In the genomic region with DNA sequence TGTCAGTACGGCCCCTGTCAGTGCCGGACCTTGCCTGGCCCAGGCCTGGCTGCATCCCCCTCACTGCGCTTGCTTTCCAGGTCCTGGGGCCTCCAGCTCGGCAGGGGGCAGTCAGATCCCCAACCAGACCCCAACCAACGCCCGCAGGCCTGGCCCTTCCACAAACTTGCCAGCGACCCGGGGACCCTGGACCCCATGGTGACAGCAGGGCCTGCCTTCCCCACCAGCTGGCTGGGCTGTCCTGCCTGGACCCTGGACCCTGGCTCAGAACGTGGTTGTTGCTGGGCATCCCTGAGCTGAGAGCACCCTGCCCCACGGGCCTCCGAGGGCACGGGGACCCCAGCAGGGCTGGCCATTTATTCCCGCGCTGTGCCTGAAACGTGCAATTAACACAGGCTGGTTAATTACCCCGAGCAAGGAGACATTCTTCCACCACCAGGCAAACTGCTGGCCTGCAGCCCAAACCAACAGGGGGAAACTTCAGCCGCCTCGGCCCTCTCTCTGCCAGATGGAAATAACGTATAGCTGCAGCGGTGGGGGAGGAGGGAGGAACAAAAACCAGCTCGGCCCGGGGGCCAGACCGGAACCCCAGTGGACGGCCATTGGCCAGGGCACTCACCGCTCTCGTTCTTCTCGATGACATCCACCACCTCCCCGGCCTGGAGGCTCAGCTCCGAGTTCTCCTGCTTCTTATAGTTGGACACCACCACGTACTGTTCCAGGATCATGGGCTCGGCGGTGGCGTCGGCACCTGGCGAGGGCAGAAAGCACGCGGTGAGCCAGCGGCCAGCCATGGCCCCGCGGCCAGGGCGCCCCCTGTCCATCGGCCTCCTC, we compare ENCODE assay signal across 1 cellular context.
TF ChIP-seq lines count a peak whose summit lies in the region.

No MANE protein-coding gene starts in this region.

TF ChIP-seq in HepG2, 621 proteins besides CTCF, POLR2A, EP300 and RAD21 (continued from another document and continues in another):
- no peak; the same call in 1 of the 2 replicates for TF ChIP-seq BRCA1 (CRISPR knock-in tag; IDR thresholded peaks at IDR 0.05)
- TF ChIP-seq PRPF4 (IDR thresholded peaks at IDR 0.05; ENCODE audit: low read depth, low read length, poor library complexity, severe bottlenecking) = no peak
- peak; percentile 54; the same call in 1 of the 2 replicates for TF ChIP-seq ZC3H4 (CRISPR knock-in tag; IDR thresholded peaks at IDR 0.05; ENCODE audit: borderline replicate concordance)
- TF ChIP-seq ZNF331 (CRISPR knock-in tag; IDR thresholded peaks at IDR 0.05) = peak; percentile 50; the same call in 1 of the 2 replicates
- TF ChIP-seq ZBTB3 (CRISPR knock-in tag; IDR thresholded peaks at IDR 0.05; ENCODE audit: borderline replicate concordance, low read depth) = 0 out of 2 replicates have a peak, but pooled peaks have one; percentile 20
- no peak for TF ChIP-seq ZNF460 (CRISPR knock-in tag; IDR thresholded peaks at IDR 0.05; ENCODE audit: borderline replicate concordance)
- TF ChIP-seq ZNF501 (CRISPR knock-in tag; IDR thresholded peaks at IDR 0.05) = peak; percentile 93
- no peak for TF ChIP-seq ZNF530 (CRISPR knock-in tag; IDR thresholded peaks at IDR 0.05; ENCODE audit: low read depth)
- TF ChIP-seq HMGXB4 (CRISPR knock-in tag; IDR thresholded peaks at IDR 0.05; ENCODE audit: borderline replicate concordance in 1 of 2, low read depth in 1 of 2) = peak; percentile 42 to 84; a peak in 3 of 4 replicates
- TF ChIP-seq MNT (IDR thresholded peaks at IDR 0.05) = 0 out of 2 replicates have a peak, but pooled peaks have one; percentile 8
- TF ChIP-seq, protein P1, sequence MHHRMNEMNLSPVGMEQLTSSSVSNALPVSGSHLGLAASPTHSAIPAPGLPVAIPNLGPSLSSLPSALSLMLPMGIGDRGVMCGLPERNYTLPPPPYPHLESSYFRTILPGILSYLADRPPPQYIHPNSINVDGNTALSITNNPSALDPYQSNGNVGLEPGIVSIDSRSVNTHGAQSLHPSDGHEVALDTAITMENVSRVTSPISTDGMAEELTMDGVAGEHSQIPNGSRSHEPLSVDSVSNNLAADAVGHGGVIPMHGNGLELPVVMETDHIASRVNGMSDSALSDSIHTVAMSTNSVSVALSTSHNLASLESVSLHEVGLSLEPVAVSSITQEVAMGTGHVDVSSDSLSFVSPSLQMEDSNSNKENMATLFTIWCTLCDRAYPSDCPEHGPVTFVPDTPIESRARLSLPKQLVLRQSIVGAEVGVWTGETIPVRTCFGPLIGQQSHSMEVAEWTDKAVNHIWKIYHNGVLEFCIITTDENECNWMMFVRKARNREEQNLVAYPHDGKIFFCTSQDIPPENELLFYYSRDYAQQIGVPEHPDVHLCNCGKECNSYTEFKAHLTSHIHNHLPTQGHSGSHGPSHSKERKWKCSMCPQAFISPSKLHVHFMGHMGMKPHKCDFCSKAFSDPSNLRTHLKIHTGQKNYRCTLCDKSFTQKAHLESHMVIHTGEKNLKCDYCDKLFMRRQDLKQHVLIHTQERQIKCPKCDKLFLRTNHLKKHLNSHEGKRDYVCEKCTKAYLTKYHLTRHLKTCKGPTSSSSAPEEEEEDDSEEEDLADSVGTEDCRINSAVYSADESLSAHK (CRISPR knock-in tag; IDR thresholded peaks at IDR 0.05; ENCODE audit: borderline replicate concordance) = no peak
- TF ChIP-seq HNRNPL (IDR thresholded peaks at IDR 0.05; ENCODE audit: low read depth, low read length) = peak; percentile 96
- TF ChIP-seq TEAD3 (CRISPR knock-in tag; optimal IDR thresholded peaks at IDR 0.05; ENCODE audit: borderline replicate concordance) = peak; percentile 25
- TF ChIP-seq ZNF703 (CRISPR knock-in tag; IDR thresholded peaks at IDR 0.05; ENCODE audit: borderline replicate concordance) = no peak
- TF ChIP-seq HOMEZ (CRISPR knock-in tag; IDR thresholded peaks at IDR 0.05; ENCODE audit: low read depth) = peak; percentile 56; the same call in 1 of the 2 replicates
- no peak for TF ChIP-seq NAIF1 (CRISPR knock-in tag; IDR thresholded peaks at IDR 0.05; ENCODE audit: borderline replicate concordance)
- TF ChIP-seq SPEN (CRISPR knock-in tag; IDR thresholded peaks at IDR 0.05; ENCODE audit: low read depth) = no peak
- no peak for TF ChIP-seq NR1H2 (CRISPR knock-in tag; IDR thresholded peaks at IDR 0.05; ENCODE audit: borderline replicate concordance, low read depth)
- TF ChIP-seq, protein P2, sequence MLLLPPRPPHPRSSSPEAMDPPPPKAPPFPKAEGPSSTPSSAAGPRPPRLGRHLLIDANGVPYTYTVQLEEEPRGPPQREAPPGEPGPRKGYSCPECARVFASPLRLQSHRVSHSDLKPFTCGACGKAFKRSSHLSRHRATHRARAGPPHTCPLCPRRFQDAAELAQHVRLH (CRISPR knock-in tag; IDR thresholded peaks at IDR 0.05; ENCODE audit: borderline replicate concordance, low read depth) = no peak
- TF ChIP-seq, protein P3, sequence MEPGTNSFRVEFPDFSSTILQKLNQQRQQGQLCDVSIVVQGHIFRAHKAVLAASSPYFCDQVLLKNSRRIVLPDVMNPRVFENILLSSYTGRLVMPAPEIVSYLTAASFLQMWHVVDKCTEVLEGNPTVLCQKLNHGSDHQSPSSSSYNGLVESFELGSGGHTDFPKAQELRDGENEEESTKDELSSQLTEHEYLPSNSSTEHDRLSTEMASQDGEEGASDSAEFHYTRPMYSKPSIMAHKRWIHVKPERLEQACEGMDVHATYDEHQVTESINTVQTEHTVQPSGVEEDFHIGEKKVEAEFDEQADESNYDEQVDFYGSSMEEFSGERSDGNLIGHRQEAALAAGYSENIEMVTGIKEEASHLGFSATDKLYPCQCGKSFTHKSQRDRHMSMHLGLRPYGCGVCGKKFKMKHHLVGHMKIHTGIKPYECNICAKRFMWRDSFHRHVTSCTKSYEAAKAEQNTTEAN (CRISPR knock-in tag; conservative IDR thresholded peaks at IDR 0.05) = no peak; the same call in 1 of the 2 replicates
- TF ChIP-seq FOXK1 (CRISPR knock-in tag; IDR thresholded peaks at IDR 0.05; ENCODE audit: borderline replicate concordance, low read depth) = peak; percentile 22; the same call in 1 of the 2 replicates
- TF ChIP-seq, protein P4, sequence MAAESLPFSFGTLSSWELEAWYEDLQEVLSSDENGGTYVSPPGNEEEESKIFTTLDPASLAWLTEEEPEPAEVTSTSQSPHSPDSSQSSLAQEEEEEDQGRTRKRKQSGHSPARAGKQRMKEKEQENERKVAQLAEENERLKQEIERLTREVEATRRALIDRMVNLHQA (CRISPR knock-in tag; IDR thresholded peaks at IDR 0.05) = no peak
- peak; percentile 76 for TF ChIP-seq YEATS4 (CRISPR knock-in tag; IDR thresholded peaks at IDR 0.05; ENCODE audit: borderline replicate concordance)
- peak; percentile 35; the same call in 1 of the 2 replicates for TF ChIP-seq FOSL2 (CRISPR knock-in tag; IDR thresholded peaks at IDR 0.05)
- no peak for TF ChIP-seq AHR (CRISPR knock-in tag; IDR thresholded peaks at IDR 0.05)
- no peak for TF ChIP-seq GATA4 (IDR thresholded peaks at IDR 0.05; ENCODE audit: borderline replicate concordance, low read depth)
- peak; percentile 43; the same call in 1 of the 2 replicates for TF ChIP-seq JUND (CRISPR knock-in tag; IDR thresholded peaks at IDR 0.05)
- 0 out of 2 replicates have a peak, but pooled peaks have one; percentile 24 for TF ChIP-seq GZF1 (CRISPR knock-in tag; IDR thresholded peaks at IDR 0.05)
- no peak for TF ChIP-seq ARID3A (IDR thresholded peaks at IDR 0.05; ENCODE audit: low read depth, low read length)
- TF ChIP-seq DMTF1 (CRISPR knock-in tag; IDR thresholded peaks at IDR 0.05) = no peak
- peak; percentile 62; the same call in 1 of the 2 replicates for TF ChIP-seq ZNF761 (CRISPR knock-in tag; conservative IDR thresholded peaks at IDR 0.05)
- no peak for TF ChIP-seq STAT6 (CRISPR knock-in tag; IDR thresholded peaks at IDR 0.05; ENCODE audit: borderline replicate concordance)
- TF ChIP-seq DRAP1 (CRISPR knock-in tag; IDR thresholded peaks at IDR 0.05) = no peak
- no peak for TF ChIP-seq SMARCC2 (IDR thresholded peaks at IDR 0.05)
- no peak for TF ChIP-seq FIP1L1 (IDR thresholded peaks at IDR 0.05; ENCODE audit: borderline replicate concordance, insufficient read depth, low read depth, low read length)
